8 cellular contexts compared by ENCODE assay signal in the genomic region with DNA sequence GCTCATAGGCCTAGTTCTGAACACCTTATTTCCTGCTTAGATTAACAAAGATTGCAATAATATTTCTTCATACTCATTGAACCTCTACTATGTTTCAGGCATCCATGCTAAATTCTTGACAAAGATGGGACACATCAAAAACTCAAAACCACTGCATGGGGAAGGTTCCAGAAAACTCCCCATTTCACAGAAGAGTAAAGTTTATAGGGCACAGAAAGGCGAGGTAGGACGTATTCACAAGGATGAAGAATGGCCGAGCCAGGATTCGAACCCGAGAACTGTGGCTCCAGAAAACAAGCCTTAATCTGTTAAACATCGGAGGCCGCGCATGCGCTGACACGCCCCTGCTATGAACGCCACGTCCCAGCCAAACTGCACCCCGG. TPM values are rescaled to one million over a fixed set of nuclear protein-coding genes. Genes with fewer than 3 reads are reported as not detected.
DNase-seq lines count a peak whose midpoint lies in the region; ATAC-seq and TF ChIP-seq lines count a peak whose summit lies in the region.

No MANE protein-coding gene starts in this region.

- H3K27me3 ChIP-seq in layer of hippocampus (ENCODE audit: control insufficient read depth, insufficient read depth, low read length), result no peaks in the 10 kb centered on the region
- H3K27me3 ChIP-seq in testis, result no peaks in the 10 kb centered on the region

- no peaks in the 10 kb centered on the region for H3K4me1 ChIP-seq in testis

- no peaks in the 10 kb centered on the region for H3K27me3 Mint-ChIP-seq in activated CD4-positive, alpha-beta T cell treated with anti-CD3 and anti-CD28 coated beads, Interleukin-2, amount 10 ng/mL, durations not matched to agents 24 days and 14 days

- H3K4me3 Mint-ChIP-seq in activated CD4-positive, alpha-beta T cell treated with anti-CD3 and anti-CD28 coated beads, Interleukin-2, amount 10 ng/mL, durations not matched to agents 24 days and 14 days, result peak overlapping the region; percentile 88

- no peaks in the 10 kb centered on the region for H3K9me3 ChIP-seq in testis

- H3K27ac ChIP-seq in angular gyrus (ENCODE audit: low read depth, low read length) (peak overlapping the region; percentile 97), layer of hippocampus (ENCODE audit: low read depth, low read length) (peak overlapping the region; percentile 98), testis (peak overlapping the region; percentile 86 to 92)

- peaks cover 29% of the 10 kb centered on the region for H3K4me1 Mint-ChIP-seq in activated CD4-positive, alpha-beta T cell treated with anti-CD3 and anti-CD28 coated beads, Interleukin-2, amount 10 ng/mL, durations not matched to agents 24 days and 14 days

- TF ChIP-seq CTCF in testis (IDR thresholded peaks at IDR 0.05), result no peak

- no peak for ATAC-seq in GM18907 (IDR thresholded peaks at IDR 0.05; ENCODE audit: unreplicated experiment)

- no peak for TF ChIP-seq POLR2A in testis (IDR thresholded peaks at IDR 0.05)

- no peak for DNase-seq in activated CD4-positive, alpha-beta T cell treated with anti-CD3 and anti-CD28 coated beads, Interleukin-2, amount 10 ng/mL, durations not matched to agents 24 days and 14 days
- DNase-seq in activated CD4-positive, alpha-beta T cell treated with anti-CD3 and anti-CD28 coated beads, Interleukin-2, amount 50 U/mL, for 1 hour, result no peak
- DNase-seq in testis, result no peak
- DNase-seq in 8988T, result no peak
- DNase-seq in NCI-H2029 (lab: John Stamatoyannopoulos, UW), result no peak

- H3K9me3 Mint-ChIP-seq in activated CD4-positive, alpha-beta T cell treated with anti-CD3 and anti-CD28 coated beads, Interleukin-2, amount 10 ng/mL, durations not matched to agents 24 days and 14 days, result no peaks in the 10 kb centered on the region

- peak overlapping the region; percentile 57 to 74 for H3K4me3 ChIP-seq in testis

- peaks cover 42% of the 10 kb centered on the region for H3K36me3 Mint-ChIP-seq in activated CD4-positive, alpha-beta T cell treated with anti-CD3 and anti-CD28 coated beads, Interleukin-2, amount 10 ng/mL, durations not matched to agents 24 days and 14 days (ENCODE audit: low read depth)

- WGBS in testis, 2 donors, result 0 to 2% methylated on average over 8 to 13 of the region's 13 CpGs

- intact Hi-C loops in activated CD4-positive, alpha-beta T cell treated with anti-CD3 and anti-CD28 coated beads, Interleukin-2, amount 10 ng/mL, durations not matched to agents 24 days and 14 days (cut with micrococcal nuclease), result loop anchor here (1.0 to 10.0 kb wide), 4 partner anchors 8 to 511 kb away; partner anchors contain the start of genes ARAF, ELK1, RBM10 and UBA1
- intact Hi-C loops in testis (cut with DNase I; ENCODE audit: low total_unique reads), result no loop called here

- peak overlapping the region; percentile 99 for H3K27ac Mint-ChIP-seq in activated CD4-positive, alpha-beta T cell treated with anti-CD3 and anti-CD28 coated beads, Interleukin-2, amount 10 ng/mL, durations not matched to agents 24 days and 14 days

- H3K36me3 ChIP-seq in testis (ENCODE audit: low read depth, missing control alignments), result no peaks in the 10 kb centered on the region

RNA-seq across cellular contexts. Expression of gene UXT, which starts 0.7 kb away (rescaled TPM):
- 174 and 194 TPM in 2 replicates for total RNA-seq in activated CD4-positive, alpha-beta T cell treated with anti-CD3 and anti-CD28 coated beads, Interleukin-2, amount 10 ng/mL, durations not matched to agents 24 days and 14 days
- total RNA-seq in testis, result 10 to 100 TPM; 63.8 to 72.0 TPM
- 79.9 TPM for polyA plus RNA-seq in testis (ENCODE audit: insufficient read depth, low read depth, low replicate concordance)

RNA-seq across cellular contexts. Expression of gene ELK1, which starts 7.9 kb away (rescaled TPM):
- total RNA-seq in activated CD4-positive, alpha-beta T cell treated with anti-CD3 and anti-CD28 coated beads, Interleukin-2, amount 10 ng/mL, durations not matched to agents 24 days and 14 days, result 104 and 112 TPM in 2 replicates
- total RNA-seq in testis, result 100 to 1,000 TPM; 102 to 114 TPM
- polyA plus RNA-seq in testis (ENCODE audit: insufficient read depth, low read depth, low replicate concordance), result 70.9 TPM

RNA-seq across cellular contexts. Expression of gene CFP, which starts 28.6 kb away (rescaled TPM):
- total RNA-seq in activated CD4-positive, alpha-beta T cell treated with anti-CD3 and anti-CD28 coated beads, Interleukin-2, amount 10 ng/mL, durations not matched to agents 24 days and 14 days, result 4.0 and 4.4 TPM in 2 replicates
- 1 to 10 TPM; 1.9 to 2.8 TPM for total RNA-seq in testis
- 4.4 TPM for polyA plus RNA-seq in testis (ENCODE audit: insufficient read depth, low read depth, low replicate concordance)

RNA-seq across cellular contexts. Expression of gene SYN1, which starts 38.6 kb away (rescaled TPM):
- total RNA-seq in activated CD4-positive, alpha-beta T cell treated with anti-CD3 and anti-CD28 coated beads, Interleukin-2, amount 10 ng/mL, durations not matched to agents 24 days and 14 days, result 0.49 and 0.54 TPM in 2 replicates
- total RNA-seq in testis, result 1 to 10 TPM; 2.8 to 3.4 TPM
- 3.5 TPM for polyA plus RNA-seq in testis (ENCODE audit: insufficient read depth, low read depth, low replicate concordance)
